Comparison of ENCODE assay signal across 11 cellular contexts in genomic region chr3:155233213-155233612, GRCh38.
DNase-seq lines count a peak whose midpoint lies in the region; ATAC-seq, FAIRE-seq and TF ChIP-seq lines count a peak whose summit lies in the region.
"Had no signal": no experiment of that assay in that cellular context is flagged by ENCODE, and none has a peak within 500 bp of the region (broad histone marks: within the 10 kb centered on the region; RNA-seq: fewer than 3 reads in every experiment).

No MANE protein-coding gene starts in this region.

- TF ChIP-seq CTCF in cardiac fibroblast (IDR thresholded peaks at IDR 0.05; ENCODE audit: low read depth, low read length): no peak
- no peak for TF ChIP-seq CTCF in lung (IDR thresholded peaks at IDR 0.05; ENCODE audit: control extremely low read depth, extremely low read depth)
- no peak for TF ChIP-seq CTCF in Caco-2 (IDR thresholded peaks at IDR 0.05; ENCODE audit: insufficient read depth in 1 of 2, low read depth in 1 of 2, low read length in 1 of 2, severe bottlenecking in 1 of 2, unreplicated experiment in 1 of 2)
- no peak for TF ChIP-seq CTCF in WERI-Rb-1 (IDR thresholded peaks at IDR 0.05; ENCODE audit: low read depth, low read length)

- intact Hi-C loops in Caco-2 (cut with micrococcal nuclease; ENCODE audit: unreplicated experiment): no loop called here

- no peaks in the 10 kb centered on the region for H3K4me1 Mint-ChIP-seq in Caco-2 (ENCODE audit: low read depth, unreplicated experiment)
- H3K4me1 Mint-ChIP-seq: neural progenitor cell had no signal

- H3K4me3 ChIP-seq in cardiac fibroblast (replicated peaks in 1 of 2; ENCODE audit: low read depth in 2 of 2, low read length in 2 of 2) (no peak overlapping the region), lung (no peak overlapping the region), Caco-2 (ENCODE audit: low read depth, low read length) (no peak overlapping the region), WERI-Rb-1 (ENCODE audit: low read depth, low read length) (no peak overlapping the region)
- H3K4me3 ChIP-seq: colonic mucosa, neural progenitor cell had no signal

- no peaks in the 10 kb centered on the region for H3K9me3 ChIP-seq in lung (ENCODE audit: control insufficient read depth in 2 of 2, insufficient read depth in 1 of 2, low read length in 1 of 2)
- no peaks in the 10 kb centered on the region for H3K9me3 ChIP-seq in Caco-2
- H3K9me3 ChIP-seq in WERI-Rb-1 (ENCODE audit: severe bottlenecking): no peaks in the 10 kb centered on the region
- H3K9me3 ChIP-seq: colonic mucosa had no signal

- no peak overlapping the region for H3K27ac Mint-ChIP-seq in Caco-2 (ENCODE audit: unreplicated experiment)
- H3K27ac Mint-ChIP-seq: neural progenitor cell had no signal

- no peaks in the 10 kb centered on the region for H3K9me3 Mint-ChIP-seq in Caco-2 (ENCODE audit: unreplicated experiment)
- H3K9me3 Mint-ChIP-seq: neural progenitor cell had no signal

- peak overlapping the region in 1 of 2 donors; percentile 86 for H3K27ac ChIP-seq in lung (ENCODE audit: low read depth in 1 of 2, low read length in 1 of 2)
- H3K27ac ChIP-seq in WERI-Rb-1: no peak overlapping the region
- H3K27ac ChIP-seq: colonic mucosa, neural progenitor cell had no signal

- DNase-seq in DMS53 (lab: John Stamatoyannopoulos, UW): peak; percentile 22
- DNase-seq in DMS53 treated with DMSO at 0.1 percent for 48 hours (lab: John Stamatoyannopoulos, UW; ENCODE audit: unreplicated experiment): no peak
- peak; percentile 85 to 97 for DNase-seq in cardiac fibroblast (ENCODE audit: low read depth in 2 of 2)
- peak; percentile 33 for DNase-seq in lung (ENCODE audit: low spot score)
- peak; percentile 27 for DNase-seq in urothelium cell line (ENCODE audit: low spot score)
- no peak for DNase-seq in Caco-2
- DNase-seq in WERI-Rb-1: no peak
- DNase-seq: colonic mucosa had no signal

- CTCF ChIA-PET in Caco-2 (lab: Charles Lee): no interaction called here

- no peaks in the 10 kb centered on the region for H3K4me1 ChIP-seq in lung (ENCODE audit: control insufficient read depth in 2 of 2, insufficient read depth in 2 of 2, low read length in 2 of 2)
- no peaks in the 10 kb centered on the region for H3K4me1 ChIP-seq in Caco-2
- H3K4me1 ChIP-seq: colonic mucosa, neural progenitor cell had no signal

- BruUV-seq in Caco-2 (replicated peaks; lab: Mats Ljungman, UMichigan): no TSS peak

- no peaks in the 10 kb centered on the region for H3K27me3 ChIP-seq in lung (ENCODE audit: control insufficient read depth, insufficient read depth)
- no peaks in the 10 kb centered on the region for H3K27me3 ChIP-seq in Caco-2 (replicated peaks; ENCODE audit: control insufficient read depth, insufficient read depth, low read length)
- no peaks in the 10 kb centered on the region for H3K27me3 ChIP-seq in WERI-Rb-1 (ENCODE audit: insufficient read depth, low read depth, severe bottlenecking)
- H3K27me3 ChIP-seq: colonic mucosa, neural progenitor cell had no signal

- H3K36me3 ChIP-seq in lung (ENCODE audit: control insufficient read depth in 2 of 2, insufficient read depth in 2 of 2, low read length in 2 of 2) (no peaks in the 10 kb centered on the region), Caco-2 (ENCODE audit: control insufficient read depth, insufficient read depth, low read length) (no peaks in the 10 kb centered on the region), WERI-Rb-1 (no peaks in the 10 kb centered on the region)
- H3K36me3 ChIP-seq: colonic mucosa, neural progenitor cell had no signal

- H3K27me3 Mint-ChIP-seq in Caco-2 (ENCODE audit: insufficient read depth, unreplicated experiment): peaks cover 5% of the 10 kb centered on the region

- WGBS in lung, 2 donors: 53 to 68% methylated on average over 2 of the region's 2 CpGs

- POLR2A ChIA-PET in Caco-2 (lab: Charles Lee): no interaction called here

- no peaks in the 10 kb centered on the region for H3K36me3 Mint-ChIP-seq in Caco-2 (ENCODE audit: insufficient read depth, unreplicated experiment)
- H3K36me3 Mint-ChIP-seq: neural progenitor cell had no signal

- ATAC-seq in lung (ENCODE audit: insufficient read depth, low FRiP score) (peak; percentile 23), GM19463 (IDR thresholded peaks at IDR 0.05; ENCODE audit: unreplicated experiment) (no peak)

- no peak overlapping the region for H3K4me3 Mint-ChIP-seq in Caco-2 (ENCODE audit: unreplicated experiment)
- H3K4me3 Mint-ChIP-seq: neural progenitor cell had no signal

- no peak for FAIRE-seq in urothelium cell line (lab: Jason Lieb, UNC)
- FAIRE-seq: A204.1 had no signal

Comparison
In these comparisons a context has a peak if more than half of its experiments do, and no peak if none do; other contexts are left out.
1. DNase-seq: peak in DMS53 (single experiment), cardiac fibroblast (2 of 2), lung (single experiment) and urothelium cell line (single experiment); none in DMS53 treated with DMSO at 0.1 percent for 48 hours (single experiment), Caco-2 (0 of 2) and WERI-Rb-1 (single experiment).